1 cellular context compared by ENCODE assay signal in genomic region chr6:75524322-75524972, GRCh38.
TF ChIP-seq lines count a peak whose summit lies in the region.

No MANE protein-coding gene starts in this region.

TF ChIP-seq in HepG2, 621 proteins besides CTCF, POLR2A, EP300 and RAD21 (continued from another document and continues in another):
- TF ChIP-seq MAFK (conservative IDR thresholded peaks at IDR 0.05 in 1 of 2, IDR thresholded peaks at IDR 0.05 in 1 of 2; ENCODE audit: low read length in 2 of 2) (peak in 1 of 2 experiments; percentile 24; a peak in 1 of 4 replicates), ZNF780A (CRISPR knock-in tag; IDR thresholded peaks at IDR 0.05) (no peak), HDAC2 (CRISPR knock-in tag; IDR thresholded peaks at IDR 0.05) (peak; percentile 95), JARID2 (CRISPR knock-in tag; IDR thresholded peaks at IDR 0.05; ENCODE audit: insufficient replicate concordance) (no peak), NFE2L2 (IDR thresholded peaks at IDR 0.05; ENCODE audit: low read length) (no peak), ZNF614 (CRISPR knock-in tag; IDR thresholded peaks at IDR 0.05; ENCODE audit: borderline replicate concordance) (peak; percentile 91), ZBTB43 (CRISPR knock-in tag; conservative IDR thresholded peaks at IDR 0.05) (no peak), HOXA7 (CRISPR knock-in tag; IDR thresholded peaks at IDR 0.05) (no peak), ZNF382 (CRISPR knock-in tag; IDR thresholded peaks at IDR 0.05; ENCODE audit: borderline replicate concordance) (no peak), KMT2A (CRISPR knock-in tag; IDR thresholded peaks at IDR 0.05) (no peak), DZIP1 (CRISPR knock-in tag; IDR thresholded peaks at IDR 0.05) (no peak), ZNF580 (CRISPR knock-in tag; IDR thresholded peaks at IDR 0.05; ENCODE audit: borderline replicate concordance, low read depth) (no peak), PLRG1 (conservative IDR thresholded peaks at IDR 0.05) (no peak), PCBP2 (optimal IDR thresholded peaks at IDR 0.05; ENCODE audit: low read depth, low read length, poor library complexity, severe bottlenecking) (no peak), ZNF17 (CRISPR knock-in tag; IDR thresholded peaks at IDR 0.05) (no peak), ZSCAN25 (CRISPR knock-in tag; IDR thresholded peaks at IDR 0.05) (no peak), NR2F1 (CRISPR knock-in tag; IDR thresholded peaks at IDR 0.05) (peak; percentile 73 to 97), PBX2 (CRISPR knock-in tag; IDR thresholded peaks at IDR 0.05) (no peak), ARID3A (IDR thresholded peaks at IDR 0.05; ENCODE audit: low read depth, low read length) (peak; percentile 99), ATF7 (IDR thresholded peaks at IDR 0.05) (peak; percentile 63), ATF7 (CRISPR knock-in tag; IDR thresholded peaks at IDR 0.05) (no peak), HMG20A (CRISPR knock-in tag; IDR thresholded peaks at IDR 0.05; ENCODE audit: borderline replicate concordance) (peak; percentile 98), THAP11 (CRISPR knock-in tag; IDR thresholded peaks at IDR 0.05) (peak; percentile 28; the same call in 1 of the 2 replicates), SIN3B (IDR thresholded peaks at IDR 0.05; ENCODE audit: low read length) (no peak), MEIS2 (CRISPR knock-in tag; IDR thresholded peaks at IDR 0.05) (0 out of 2 replicates have a peak, but pooled peaks have one; percentile 31), POLR2G (IDR thresholded peaks at IDR 0.05; ENCODE audit: low read depth, low read length) (no peak), ZNF616 (CRISPR knock-in tag; IDR thresholded peaks at IDR 0.05; ENCODE audit: low read depth) (no peak), KLF16 (CRISPR knock-in tag; IDR thresholded peaks at IDR 0.05) (peak in 1 of 2 experiments; percentile 67; a peak in 1 of 4 replicates), ARHGAP35 (CRISPR knock-in tag; IDR thresholded peaks at IDR 0.05; ENCODE audit: borderline replicate concordance) (no peak), ZNF704 (CRISPR knock-in tag; IDR thresholded peaks at IDR 0.05; ENCODE audit: borderline replicate concordance) (no peak), ZNF703 (CRISPR knock-in tag; IDR thresholded peaks at IDR 0.05; ENCODE audit: borderline replicate concordance) (no peak), ZBTB7A (CRISPR knock-in tag; IDR thresholded peaks at IDR 0.05) (no peak), SP5 (CRISPR knock-in tag; IDR thresholded peaks at IDR 0.05; ENCODE audit: borderline replicate concordance, low read depth) (peak; percentile 43; the same call in 1 of the 2 replicates), DMTF1 (CRISPR knock-in tag; IDR thresholded peaks at IDR 0.05) (no peak), PATZ1 (CRISPR knock-in tag; IDR thresholded peaks at IDR 0.05) (0 out of 2 replicates have a peak, but pooled peaks have one; percentile 17), ZBTB25 (CRISPR knock-in tag; IDR thresholded peaks at IDR 0.05) (no peak), ZBTB2 (CRISPR knock-in tag; IDR thresholded peaks at IDR 0.05; ENCODE audit: low read depth) (no peak), PREB (CRISPR knock-in tag; IDR thresholded peaks at IDR 0.05) (no peak), ZGPAT (CRISPR knock-in tag; IDR thresholded peaks at IDR 0.05) (peak; percentile 89), ZNF83 (CRISPR knock-in tag; IDR thresholded peaks at IDR 0.05; ENCODE audit: borderline replicate concordance) (no peak), RBM22 (optimal IDR thresholded peaks at IDR 0.05; ENCODE audit: low read length) (no peak)
